ENCODE assay signal across 8 cellular contexts in genomic region chr20:40945754-40946451, GRCh38.
A peak's percentile ranks its signal among the peaks of the same experiment; 100 is the strongest.
DNase-seq lines count a peak whose midpoint lies in the region; ATAC-seq, FAIRE-seq and TF ChIP-seq lines count a peak whose summit lies in the region.

No MANE protein-coding gene starts in this region.

- no peak for FAIRE-seq in H1 (lab: Jason Lieb, UNC)
- no peak for FAIRE-seq in GM19239 (lab: Jason Lieb, UNC)

- H3K23me2 ChIP-seq in H1 (ENCODE audit: low read depth, low read length) = no peaks in the 10 kb centered on the region

- no peak overlapping the region for H3K14ac ChIP-seq in H1 (ENCODE audit: insufficient read length)

- H2BK20ac ChIP-seq in H1 (ENCODE audit: low read length) = no peak overlapping the region; the same call in 1 of the 2 replicates

- no peaks in the 10 kb centered on the region for H3K9me2 ChIP-seq in GM23248 (ENCODE audit: insufficient read depth)

- no peak overlapping the region; the same call in 1 of the 2 replicates for H2BK12ac ChIP-seq in H1 (ENCODE audit: low read depth, low read length)

- H3K4me3 Mint-ChIP-seq in mesothelial cell of epicardium = no peak overlapping the region
- H3K4me3 Mint-ChIP-seq in CD4-positive, alpha-beta T cell = no peak overlapping the region

- TF ChIP-seq RAD21 in H1 (IDR thresholded peaks at IDR 0.05 in 1 of 2, conservative IDR thresholded peaks at IDR 0.05 in 1 of 2; ENCODE audit: low read depth in 2 of 2, low read length in 2 of 2) = peak; percentile 96 to 97

- H2AK5ac ChIP-seq in H1 (ENCODE audit: low read depth, low read length) = no peak overlapping the region

- intact Hi-C loops in CD4-positive, alpha-beta T cell (cut with DNase I, micrococcal nuclease) = no loop called here

- in situ Hi-C loops in GM23248 (cut with MboI) = loop anchor here (25.0 kb wide), 1 partner anchor 1534 kb away; no protein-coding TSS in a partner anchor

- H4K91ac ChIP-seq in H1 (replicated peaks; ENCODE audit: insufficient read length, low read length) = no peak overlapping the region

- H2BK120ac ChIP-seq in H1 (replicated peaks; ENCODE audit: low read depth, low read length) = no peak overlapping the region

- 0 out of 2 replicates have a peak, but pooled peaks cover 7% of the 10 kb centered on the region for H3K4me1 ChIP-seq in GM23248 (ENCODE audit: insufficient read depth)
- H3K4me1 ChIP-seq in NT2/D1 (ENCODE audit: insufficient read depth, insufficient read length) = peaks cover 10% of the 10 kb centered on the region
- H3K4me1 ChIP-seq in H1 (replicated peaks in 1 of 4; ENCODE audit: control insufficient read depth in 3 of 4, insufficient read depth in 4 of 4, low read length in 3 of 4) = peaks cover 0 to 3% (median 2%) of the 10 kb centered on the region in 4 experiments; a peak in 3 of 7 replicates

- H3K36me3 ChIP-seq in GM23248 (ENCODE audit: low read depth) (no peaks in the 10 kb centered on the region), NT2/D1 (ENCODE audit: insufficient read depth, insufficient read length, low read length) (no peaks in the 10 kb centered on the region), H1 (ENCODE audit: control insufficient read depth in 2 of 4, insufficient read depth in 4 of 4, low read length in 3 of 4) (no peaks in the 10 kb centered on the region)

- no peak for ATAC-seq in CD4-positive, alpha-beta T cell (ENCODE audit: poor library complexity)

- CTCF ChIA-PET in H1 (lab: Charles Lee; ENCODE audit: partially characterized antibody) = interaction anchor here (0.6 to 5.2 kb wide), 37 partner anchors 8 to 1834 kb away, joined by 3 to 50 read pairs (median 4); partner anchors contain the start of gene MAFB
- CTCF ChIA-PET in CD4-positive, alpha-beta T cell (lab: Charles Lee) = no interaction called here

- H3K4me1 Mint-ChIP-seq in mesothelial cell of epicardium = peaks cover 11% of the 10 kb centered on the region
- no peaks in the 10 kb centered on the region for H3K4me1 Mint-ChIP-seq in CD4-positive, alpha-beta T cell (ENCODE audit: low read depth)

- H4K20me1 ChIP-seq in GM23248 (ENCODE audit: insufficient read depth) (no peaks in the 10 kb centered on the region), H1 (replicated peaks in 1 of 2; ENCODE audit: control insufficient read depth in 1 of 2, insufficient read depth in 2 of 2, low read length in 2 of 2) (no peaks in the 10 kb centered on the region)

- no peaks in the 10 kb centered on the region for H3K9me3 ChIP-seq in GM23248 (ENCODE audit: low read depth)
- H3K9me3 ChIP-seq in NT2/D1 (ENCODE audit: insufficient read depth, low read length) = no peaks in the 10 kb centered on the region
- no peaks in the 10 kb centered on the region for H3K9me3 ChIP-seq in H1 (ENCODE audit: insufficient read depth in 2 of 2, low read depth in 1 of 2, low read length in 1 of 2)
- no peaks in the 10 kb centered on the region for H3K9me3 ChIP-seq in CD4-positive, alpha-beta T cell (ENCODE audit: control insufficient read depth, low read length)

- DNase-seq in AML-193 (lab: John Stamatoyannopoulos, UW) (peak; percentile 24 to 49), GM23248 (peak; percentile 68), NT2/D1 (ENCODE audit: low read depth, low spot score) (peak; percentile 86), H1 (ENCODE audit: low read depth in 1 of 2, low spot score in 2 of 2) (peak; percentile 36 to 76), mesothelial cell of epicardium (ENCODE audit: low spot score in 2 of 2, unreplicated experiment in 2 of 2) (peak; percentile 47 to 67), SKM-1 (lab: John Stamatoyannopoulos, UW; ENCODE audit: unreplicated experiment) (no peak), GM19239 (ENCODE audit: insufficient read length, low spot score) (no peak)
- DNase-seq in CD4-positive, alpha-beta T cell = no peak

- H3K27me3 ChIP-seq in GM23248 (replicated peaks; ENCODE audit: insufficient read depth) (no peaks in the 10 kb centered on the region), NT2/D1 (ENCODE audit: insufficient read depth, insufficient read length) (no peaks in the 10 kb centered on the region), H1 (replicated peaks in 1 of 4; ENCODE audit: control insufficient read depth in 3 of 4, extremely low read depth in 1 of 4, insufficient read depth in 3 of 4, low read length in 3 of 4) (no peaks in the 10 kb centered on the region; a peak in 2 of 7 replicates)
- no peaks in the 10 kb centered on the region for H3K27me3 ChIP-seq in CD4-positive, alpha-beta T cell (ENCODE audit: control insufficient read depth, insufficient read depth, low read length)

- H3K9ac ChIP-seq in GM23248 (no peak overlapping the region), NT2/D1 (ENCODE audit: insufficient read length, low read depth) (no peak overlapping the region), H1 (replicated peaks in 1 of 4; ENCODE audit: extremely low read depth in 1 of 4, low read depth in 3 of 4, low read length in 3 of 4) (no peak overlapping the region)

- no peak overlapping the region for H4K5ac ChIP-seq in H1 (ENCODE audit: insufficient read length, low read depth, low read length)

- H4K8ac ChIP-seq in H1 (ENCODE audit: extremely low read depth, insufficient read depth, low read length) = no peak overlapping the region; the same call in 1 of the 2 replicates

- no peak overlapping the region for H3K56ac ChIP-seq in H1 (replicated peaks; ENCODE audit: insufficient read length, low read depth, low read length)

- H3K4ac ChIP-seq in H1 (replicated peaks; ENCODE audit: insufficient read length, low read depth, low read length) = no peak overlapping the region

- H3K4me3 ChIP-seq in GM23248 (no peak overlapping the region), NT2/D1 (ENCODE audit: insufficient read length, low read depth) (no peak overlapping the region), H1 (ENCODE audit: extremely low read depth in 1 of 4, insufficient read depth in 2 of 4, low read depth in 3 of 4, low read length in 4 of 4) (no peak overlapping the region)

- H3K27ac ChIP-seq in GM23248 (no peak overlapping the region), H1 (ENCODE audit: low read depth, low read length) (no peak overlapping the region)
- no peak overlapping the region for H3K27ac ChIP-seq in CD4-positive, alpha-beta T cell (ENCODE audit: low read depth, low read length)

- H2BK15ac ChIP-seq in H1 (ENCODE audit: low read length) = no peak overlapping the region

- H3K18ac ChIP-seq in H1 (ENCODE audit: extremely low read depth, low read length) = no peak overlapping the region

- H3K4me2 ChIP-seq in GM23248 (ENCODE audit: unreplicated experiment) (no peak overlapping the region), H1 (ENCODE audit: insufficient read depth in 1 of 2, low read depth in 2 of 2, low read length in 2 of 2) (no peak overlapping the region)

- H3K27me3 Mint-ChIP-seq in mesothelial cell of epicardium (ENCODE audit: low read depth) = peaks cover 20% of the 10 kb centered on the region
- H3K27me3 Mint-ChIP-seq in CD4-positive, alpha-beta T cell = no peaks in the 10 kb centered on the region

- H2AFZ ChIP-seq in GM23248 (no peak overlapping the region), H1 (ENCODE audit: low read length) (0 out of 2 replicates have a peak overlapping the region, but pooled peaks have one; percentile 4)

- no peaks in the 10 kb centered on the region for H3K9me3 Mint-ChIP-seq in mesothelial cell of epicardium
- no peaks in the 10 kb centered on the region for H3K9me3 Mint-ChIP-seq in CD4-positive, alpha-beta T cell

- TF ChIP-seq EP300 in H1 (IDR thresholded peaks at IDR 0.05; ENCODE audit: borderline replicate concordance in 1 of 2, low read depth in 2 of 2, low read length in 2 of 2) = no peak

- H3K79me2 ChIP-seq in GM23248 (ENCODE audit: insufficient read depth) (no peaks in the 10 kb centered on the region), H1 (ENCODE audit: control insufficient read depth in 1 of 2, insufficient read depth in 2 of 2, low read length in 2 of 2) (no peaks in the 10 kb centered on the region)

- POLR2A ChIA-PET in H1 (lab: Charles Lee; ENCODE audit: partially characterized antibody) = no interaction called here
- POLR2A ChIA-PET in CD4-positive, alpha-beta T cell (lab: Charles Lee) = no interaction called here

- WGBS in GM23248 (ENCODE audit: low coverage in 1 of 2, low lambda C conversion rate in 2 of 2, missing lambda C conversion rate in 2 of 2), 2 experiments = 31 to 36% methylated on average over 11 to 12 of the region's 12 CpGs
- 65% methylated on average over 12 of the region's 12 CpGs; no CpG with 5 or more reads in 1 of the 2 experiments for WGBS in H1 (ENCODE audit: extremely low coverage in 1 of 2, insufficient coverage in 1 of 2, insufficient read length in 1 of 2, insufficient replicate concordance in 2 of 2, low coverage in 1 of 2, low lambda C conversion rate in 2 of 2, missing lambda C conversion rate in 1 of 2), 2 experiments

- no peaks in the 10 kb centered on the region for H3K36me3 Mint-ChIP-seq in mesothelial cell of epicardium
- no peaks in the 10 kb centered on the region for H3K36me3 Mint-ChIP-seq in CD4-positive, alpha-beta T cell (ENCODE audit: low read depth)

- no peak overlapping the region for H3K23ac ChIP-seq in H1 (ENCODE audit: insufficient read length)

- no peaks in the 10 kb centered on the region for H3K79me1 ChIP-seq in H1 (ENCODE audit: low read depth, low read length)

- no peaks in the 10 kb centered on the region for H3F3A ChIP-seq in GM23248 (ENCODE audit: insufficient read depth)

- TF ChIP-seq POLR2A in H1 (IDR thresholded peaks at IDR 0.05; ENCODE audit: control extremely low read depth in 1 of 2, low read depth in 2 of 2, low read length in 2 of 2) = no peak

- H3K27ac Mint-ChIP-seq in mesothelial cell of epicardium = no peak overlapping the region
- no peak overlapping the region for H3K27ac Mint-ChIP-seq in CD4-positive, alpha-beta T cell

- TF ChIP-seq CTCF in H1 (IDR thresholded peaks at IDR 0.05; ENCODE audit: control extremely low read depth in 1 of 3, insufficient read depth in 1 of 3, low read depth in 1 of 3, low read length in 3 of 3) (peak; percentile 86 to 98 (median 90)), mesothelial cell of epicardium (IDR thresholded peaks at IDR 0.05; ENCODE audit: unreplicated experiment) (peak; percentile 31)
- no peak for TF ChIP-seq CTCF in CD4-positive, alpha-beta T cell (IDR thresholded peaks at IDR 0.05)

- no peak overlapping the region for H2BK5ac ChIP-seq in H1 (ENCODE audit: low read depth, low read length)

TF ChIP-seq in H1, 55 proteins besides CTCF, POLR2A, EP300 and RAD21 (continues in another document):
- TF ChIP-seq TEAD4 (IDR thresholded peaks at IDR 0.05; ENCODE audit: low read depth, low read length) = peak; percentile 73
- 0 out of 2 replicates have a peak, but pooled peaks have one; percentile 19 for TF ChIP-seq YY1 (IDR thresholded peaks at IDR 0.05; ENCODE audit: low read depth, low read length)
- TF ChIP-seq EZH2 (IDR thresholded peaks at IDR 0.05; ENCODE audit: low read depth, low read length, severe bottlenecking) = no peak
- TF ChIP-seq KDM5A (IDR thresholded peaks at IDR 0.05; ENCODE audit: low read length) = no peak
- TF ChIP-seq SP2 (IDR thresholded peaks at IDR 0.05; ENCODE audit: low read length) = no peak
- TF ChIP-seq SRF (IDR thresholded peaks at IDR 0.05; ENCODE audit: low read depth, low read length) = no peak
- TF ChIP-seq ASH2L (IDR thresholded peaks at IDR 0.05; ENCODE audit: low read length) = no peak
- no peak for TF ChIP-seq CTBP2 (IDR thresholded peaks at IDR 0.05; ENCODE audit: borderline replicate concordance, insufficient read depth, insufficient read length, low read length)

Comparison
In these comparisons a context has a peak if more than half of its experiments do, and no peak if none do; other contexts are left out.
1. DNase-seq: peak in AML-193 (2 of 2), GM23248 (single experiment), NT2/D1 (single experiment), H1 (2 of 2) and mesothelial cell of epicardium (2 of 2); none in SKM-1 (single experiment), GM19239 (single experiment) and CD4-positive, alpha-beta T cell (0 of 10).